22 cellular contexts compared by ENCODE assay signal in genomic region chr4:23235613-23236390, GRCh38.
DNase-seq lines count a peak whose midpoint lies in the region; ATAC-seq, FAIRE-seq and TF ChIP-seq lines count a peak whose summit lies in the region.
"Had no signal": no experiment of that assay in that cellular context is flagged by ENCODE, and none has a peak within 500 bp of the region (broad histone marks: within the 10 kb centered on the region; RNA-seq: fewer than 3 reads in every experiment).

No MANE protein-coding gene starts in this region.

- no peak overlapping the region for H3K9ac ChIP-seq in H1 (replicated peaks in 1 of 4; ENCODE audit: extremely low read depth in 1 of 4, low read depth in 3 of 4, low read length in 3 of 4)

- H4K91ac ChIP-seq in H1 (replicated peaks; ENCODE audit: insufficient read length, low read length), result no peak overlapping the region

- no peak for TF ChIP-seq POLR2A in H1 (IDR thresholded peaks at IDR 0.05; ENCODE audit: control extremely low read depth in 1 of 2, low read depth in 2 of 2, low read length in 2 of 2)

- no peaks in the 10 kb centered on the region for H3K79me1 ChIP-seq in H1 (ENCODE audit: low read depth, low read length)

- H2BK20ac ChIP-seq in H1 (ENCODE audit: low read length), result 0 out of 2 replicates have a peak overlapping the region, but pooled peaks have one; percentile 34

- no peak overlapping the region for H3K27ac ChIP-seq in H1 (ENCODE audit: low read depth, low read length)
- H3K27ac ChIP-seq: ovary, RWPE1 had no signal

- no peak for TF ChIP-seq RAD21 in H1 (IDR thresholded peaks at IDR 0.05 in 1 of 2, conservative IDR thresholded peaks at IDR 0.05 in 1 of 2; ENCODE audit: low read depth in 2 of 2, low read length in 2 of 2)

- H3K23me2 ChIP-seq in H1 (ENCODE audit: low read depth, low read length), result no peaks in the 10 kb centered on the region

- H3K56ac ChIP-seq in H1 (replicated peaks; ENCODE audit: insufficient read length, low read depth, low read length), result no peak overlapping the region

- no peak overlapping the region for H3K4me3 ChIP-seq in H1 (ENCODE audit: extremely low read depth in 1 of 4, insufficient read depth in 2 of 4, low read depth in 3 of 4, low read length in 4 of 4)
- H3K4me3 ChIP-seq: ovary had no signal

- H2BK12ac ChIP-seq in H1 (ENCODE audit: low read depth, low read length), result peak overlapping the region; percentile 75; the same call in 1 of the 2 replicates

- WGBS in H1 (ENCODE audit: extremely low coverage in 1 of 2, insufficient coverage in 1 of 2, insufficient read length in 1 of 2, insufficient replicate concordance in 2 of 2, low coverage in 1 of 2, low lambda C conversion rate in 2 of 2, missing lambda C conversion rate in 1 of 2), 2 experiments, result 84% methylated on average over 5 of the region's 5 CpGs; no CpG with 5 or more reads in 1 of the 2 experiments

- DNase-seq in NCI-H69 (lab: John Stamatoyannopoulos, UW) (peak; percentile 2), H1 (ENCODE audit: low read depth in 1 of 2, low spot score in 2 of 2) (no peak), islet precursor cell (peak; percentile 63), renal cortical epithelial cell (ENCODE audit: low read depth) (peak; percentile 57), OCI-M2 (lab: John Stamatoyannopoulos, UW; ENCODE audit: unreplicated experiment) (no peak), cortex of kidney (lab: John Stamatoyannopoulos, UW) (no peak)
- DNase-seq: activated CD4-positive, alpha-beta T cell treated with anti-CD3 and anti-CD28 coated beads, Interleukin-2, amount 50 U/mL, for 48 hours; activated CD4-positive, CD25-positive, alpha-beta regulatory T cell; activated CD8-positive, alpha-beta memory T cell treated with anti-CD3 and anti-CD28 coated beads, Interleukin-2, amount 50 U/mL, for 48 hours; C1 segment of cervical spinal cord; GOT3; mammary epithelial cell; naive thymus-derived CD8-positive, alpha-beta T cell; NCI-H2171; NCI-H526; ovary; T-helper 9 cell had no signal

- TF ChIP-seq CTCF in H1 (IDR thresholded peaks at IDR 0.05; ENCODE audit: control extremely low read depth in 1 of 3, insufficient read depth in 1 of 3, low read depth in 1 of 3, low read length in 3 of 3), result no peak

- peak overlapping the region; percentile 80; the same call in 1 of the 2 replicates for H2BK5ac ChIP-seq in H1 (ENCODE audit: low read depth, low read length)

- CTCF ChIA-PET in H1 (lab: Charles Lee; ENCODE audit: partially characterized antibody), result interaction anchor here (1.0 to 1.4 kb wide), 3 partner anchors 17 to 338 kb away, joined by 3 to 4 read pairs (median 3); no protein-coding TSS in a partner anchor

- no peaks in the 10 kb centered on the region for H3K9me3 ChIP-seq in H1 (ENCODE audit: insufficient read depth in 2 of 2, low read depth in 1 of 2, low read length in 1 of 2)
- H3K9me3 ChIP-seq: ovary had no signal

- FAIRE-seq in H1 (lab: Jason Lieb, UNC), result no peak
- FAIRE-seq: endothelial cell of umbilical vein, GM19239 had no signal

- no peak overlapping the region for H4K5ac ChIP-seq in H1 (ENCODE audit: insufficient read length, low read depth, low read length)

- peaks cover 0 to 16% (median 6%) of the 10 kb centered on the region in 4 experiments; a peak in 5 of 7 replicates for H3K4me1 ChIP-seq in H1 (replicated peaks in 1 of 4; ENCODE audit: control insufficient read depth in 3 of 4, insufficient read depth in 4 of 4, low read length in 3 of 4)

- H4K20me1 ChIP-seq in H1 (replicated peaks in 1 of 2; ENCODE audit: control insufficient read depth in 1 of 2, insufficient read depth in 2 of 2, low read length in 2 of 2), result no peaks in the 10 kb centered on the region

- POLR2A ChIA-PET in H1 (lab: Charles Lee; ENCODE audit: partially characterized antibody), result no interaction called here

- H3K23ac ChIP-seq in H1 (ENCODE audit: insufficient read length), result no peak overlapping the region

- H3K14ac ChIP-seq in H1 (ENCODE audit: insufficient read length), result no peak overlapping the region

- H2AK5ac ChIP-seq in H1 (ENCODE audit: low read depth, low read length), result no peak overlapping the region

- no peaks in the 10 kb centered on the region for H3K36me3 ChIP-seq in H1 (ENCODE audit: control insufficient read depth in 2 of 4, insufficient read depth in 4 of 4, low read length in 3 of 4)
- H3K36me3 ChIP-seq: ovary had no signal

- no peak overlapping the region for H2BK120ac ChIP-seq in H1 (replicated peaks; ENCODE audit: low read depth, low read length)

- no peak for TF ChIP-seq EP300 in H1 (IDR thresholded peaks at IDR 0.05; ENCODE audit: borderline replicate concordance in 1 of 2, low read depth in 2 of 2, low read length in 2 of 2)

- H2AFZ ChIP-seq in H1 (ENCODE audit: low read length), result peak overlapping the region; percentile 100

- no peak overlapping the region; the same call in 1 of the 2 replicates for H2BK15ac ChIP-seq in H1 (ENCODE audit: low read length)

- H3K18ac ChIP-seq in H1 (ENCODE audit: extremely low read depth, low read length), result peak overlapping the region; percentile 26

- H4K8ac ChIP-seq in H1 (ENCODE audit: extremely low read depth, insufficient read depth, low read length), result no peak overlapping the region

- no peak overlapping the region for H3K4me2 ChIP-seq in H1 (ENCODE audit: insufficient read depth in 1 of 2, low read depth in 2 of 2, low read length in 2 of 2)

- no peaks in the 10 kb centered on the region for H3K27me3 ChIP-seq in H1 (replicated peaks in 1 of 4; ENCODE audit: control insufficient read depth in 3 of 4, extremely low read depth in 1 of 4, insufficient read depth in 3 of 4, low read length in 3 of 4)
- H3K27me3 ChIP-seq: ovary had no signal

- H3K79me2 ChIP-seq in H1 (ENCODE audit: control insufficient read depth in 1 of 2, insufficient read depth in 2 of 2, low read length in 2 of 2), result no peaks in the 10 kb centered on the region

- no peak overlapping the region for H3K4ac ChIP-seq in H1 (replicated peaks; ENCODE audit: insufficient read length, low read depth, low read length)

- no peak for ATAC-seq in HG02759 (IDR thresholded peaks at IDR 0.05; ENCODE audit: unreplicated experiment)
- ATAC-seq: naive thymus-derived CD8-positive, alpha-beta T cell; sciatic nerve had no signal

TF ChIP-seq in H1, 55 proteins besides CTCF, POLR2A, EP300 and RAD21:
- TF ChIP-seq CBX5 (IDR thresholded peaks at IDR 0.05; ENCODE audit: low read depth, low read length), result no peak
- no peak for TF ChIP-seq KDM4A (IDR thresholded peaks at IDR 0.05; ENCODE audit: low read depth, low read length, severe bottlenecking)
- no peak for TF ChIP-seq FOSL1 (IDR thresholded peaks at IDR 0.05; ENCODE audit: insufficient read depth, low read depth, low read length)
- TF ChIP-seq SAP30 (IDR thresholded peaks at IDR 0.05; ENCODE audit: insufficient read depth, insufficient replicate concordance, low read length), result no peak
- no peak for TF ChIP-seq CTBP2 (IDR thresholded peaks at IDR 0.05; ENCODE audit: borderline replicate concordance, insufficient read depth, insufficient read length, low read length)
- no peak for TF ChIP-seq SP2 (IDR thresholded peaks at IDR 0.05; ENCODE audit: low read length)
- TF ChIP-seq CHD2 (IDR thresholded peaks at IDR 0.05; ENCODE audit: low read length), result no peak
- no peak for TF ChIP-seq SRF (IDR thresholded peaks at IDR 0.05; ENCODE audit: low read depth, low read length)
- no peak for TF ChIP-seq NANOG (IDR thresholded peaks at IDR 0.05; ENCODE audit: insufficient read depth, low read depth, low read length, poor library complexity, severe bottlenecking)
- TF ChIP-seq GABPA (IDR thresholded peaks at IDR 0.05; ENCODE audit: borderline replicate concordance, insufficient read depth, low read length), result no peak
- TF ChIP-seq SIX5 (IDR thresholded peaks at IDR 0.05; ENCODE audit: low read depth, low read length), result no peak
- no peak for TF ChIP-seq RFX5 (IDR thresholded peaks at IDR 0.05; ENCODE audit: borderline replicate concordance, low read depth, low read length)

Comparison
In these comparisons a context has a peak if more than half of its experiments do, and no peak if none do; other contexts are left out.
1. DNase-seq: peak in NCI-H69 (single experiment), islet precursor cell (single experiment) and renal cortical epithelial cell (single experiment); none in H1 (0 of 2), OCI-M2 (single experiment) and cortex of kidney (single experiment).